In genomic region chr16:81266680-81267095, GRCh38 we compare ENCODE assay signal across 12 cellular contexts. TPM values are rescaled to one million over a fixed set of nuclear protein-coding genes. Genes with fewer than 3 reads are reported as not detected.
DNase-seq lines count a peak whose midpoint lies in the region; ATAC-seq and TF ChIP-seq lines count a peak whose summit lies in the region.
"Had no signal": no experiment of that assay in that cellular context is flagged by ENCODE, and none has a peak within 500 bp of the region (broad histone marks: within the 10 kb centered on the region; RNA-seq: fewer than 3 reads in every experiment).

No MANE protein-coding gene starts in this region.

- CTCF ChIA-PET in PC-9 (lab: Charles Lee) = interaction anchor here (0.6 kb wide), 1 partner anchor 8 kb away, joined by 3 read pairs; no protein-coding TSS in a partner anchor

- WGBS in hepatocyte (ENCODE audit: low lambda C conversion rate, missing lambda C conversion rate) = 64% methylated on average over 7 of the region's 7 CpGs

- H4K20me1 ChIP-seq in PC-9 (ENCODE audit: insufficient read depth) = no peaks in the 10 kb centered on the region
- no peaks in the 10 kb centered on the region for H4K20me1 ChIP-seq in hepatocyte (ENCODE audit: insufficient read depth, poor library complexity, severe bottlenecking)

- H3K4me2 ChIP-seq in PC-9 (peak overlapping the region; percentile 56), hepatocyte (no peak overlapping the region)

- no TSS peak for BruUV-seq in PC-9 (replicated peaks; lab: Mats Ljungman, UMichigan)

- H3K27me3 ChIP-seq in PC-9 (ENCODE audit: insufficient read depth, low read depth) (no peaks in the 10 kb centered on the region), hepatocyte (no peaks in the 10 kb centered on the region)
- H3K27me3 ChIP-seq: heart left ventricle had no signal

- H3K79me2 ChIP-seq in PC-9 (ENCODE audit: low read depth) (no peaks in the 10 kb centered on the region), hepatocyte (no peaks in the 10 kb centered on the region)

- H3K27ac ChIP-seq in PC-9 (peak overlapping the region; percentile 20; the same call in 1 of the 2 replicates), hepatocyte (peak overlapping the region; percentile 77)

- DNase-seq in A172 (ENCODE audit: low spot score) (peak; percentile 79), PC-9 (peak; percentile 70 to 83), hepatocyte (ENCODE audit: low spot score) (peak; percentile 64), UCSD-AML1 (lab: John Stamatoyannopoulos, UW; ENCODE audit: unreplicated experiment) (no peak), NOMO-1 (lab: John Stamatoyannopoulos, UW; ENCODE audit: unreplicated experiment in 2 of 2) (no peak), AG08396 (ENCODE audit: low spot score) (no peak)
- DNase-seq: activated CD4-positive, CD25-positive, alpha-beta regulatory T cell; naive thymus-derived CD8-positive, alpha-beta T cell had no signal

- H3K9me2 ChIP-seq in PC-9 (ENCODE audit: insufficient read depth) (no peaks in the 10 kb centered on the region), hepatocyte (replicated peaks; ENCODE audit: insufficient read depth) (no peaks in the 10 kb centered on the region)

- intact Hi-C loops in PC-9 (cut with micrococcal nuclease; ENCODE audit: unreplicated experiment) = loop anchor here (2.0 to 10.0 kb wide), 2 partner anchors 48 to 468 kb away; partner anchors contain the start of gene GAN

- H2AFZ ChIP-seq in PC-9 (0 out of 2 replicates have a peak overlapping the region, but pooled peaks have one; percentile 45), hepatocyte (no peak overlapping the region)

- POLR2A ChIA-PET in PC-9 (lab: Charles Lee; ENCODE audit: unreplicated experiment) = interaction anchor here (0.6 to 0.7 kb wide), 3 partner anchors 137 to 507 kb away, joined by 4 to 24 read pairs (median 14); no protein-coding TSS in a partner anchor

- no peak for TF ChIP-seq CTCF in PC-9 (conservative IDR thresholded peaks at IDR 0.05)
- no peak for TF ChIP-seq CTCF in hepatocyte (IDR thresholded peaks at IDR 0.05; ENCODE audit: poor library complexity)

- H3K4me3 ChIP-seq in PC-9 (peak overlapping the region; percentile 28; the same call in 1 of the 2 replicates), hepatocyte (no peak overlapping the region)
- H3K4me3 ChIP-seq: heart left ventricle had no signal

- peaks cover 17% of the 10 kb centered on the region; the same call in 1 of the 2 replicates for H3F3A ChIP-seq in PC-9 (ENCODE audit: insufficient read depth, low read depth)

- ATAC-seq in GM19463 (IDR thresholded peaks at IDR 0.05; ENCODE audit: unreplicated experiment) (peak; percentile 88), HG02588 (IDR thresholded peaks at IDR 0.05; ENCODE audit: unreplicated experiment) (no peak)
- ATAC-seq: naive thymus-derived CD8-positive, alpha-beta T cell had no signal

- H3K9me3 ChIP-seq in PC-9 (ENCODE audit: insufficient read depth, low read depth) (no peaks in the 10 kb centered on the region), hepatocyte (ENCODE audit: low read depth) (no peaks in the 10 kb centered on the region)
- H3K9me3 ChIP-seq: heart left ventricle had no signal

- peaks cover 17% of the 10 kb centered on the region for H3K4me1 ChIP-seq in PC-9 (replicated peaks; ENCODE audit: insufficient read depth)
- peaks cover 11% of the 10 kb centered on the region for H3K4me1 ChIP-seq in hepatocyte (ENCODE audit: insufficient read depth)

- H3K36me3 ChIP-seq in PC-9 (ENCODE audit: low read depth) = no peaks in the 10 kb centered on the region
- no peaks in the 10 kb centered on the region for H3K36me3 ChIP-seq in hepatocyte (replicated peaks; ENCODE audit: insufficient read depth, low read depth)
- H3K36me3 ChIP-seq: heart left ventricle had no signal

RNA-seq across cellular contexts. Expression of gene BCO1, which starts 28.2 kb away (rescaled TPM):
- total RNA-seq in A172 (2014; rRNA removed; shearing (Covaris generic)) = 0.19 and 1.9 TPM in 2 replicates
- total RNA-seq in PC-9 (2021) = 1.4 and 1.5 TPM in 2 replicates
- total RNA-seq in hepatocyte = 2.0 and 2.4 TPM in 2 replicates
- 1.4 and 1.6 TPM in 2 replicates for polyA plus RNA-seq in hepatocyte
- total RNA-seq: naive thymus-derived CD8-positive, alpha-beta T cell had no signal
- polyA plus RNA-seq: heart left ventricle; IgD-negative memory B cell; naive thymus-derived CD8-positive, alpha-beta T cell had no signal

RNA-seq across cellular contexts. Expression of gene GAN, which starts 48.1 kb away (rescaled TPM):
- 12.7 and 14.2 TPM in 2 replicates for total RNA-seq in A172 (2014; rRNA removed; shearing (Covaris generic))
- 11.9 TPM in 2 replicates for total RNA-seq in PC-9 (2021)
- total RNA-seq in hepatocyte = 10.9 TPM in 2 replicates
- 2.1 and 3.4 TPM in 2 replicates for polyA plus RNA-seq in hepatocyte

Comparison
In these comparisons a context has a peak if more than half of its experiments do, and no peak if none do; other contexts are left out.
1. DNase-seq: peak in A172 (single experiment), PC-9 (2 of 2) and hepatocyte (single experiment); none in UCSD-AML1 (single experiment), NOMO-1 (0 of 2) and AG08396 (single experiment).